In the genomic region with DNA sequence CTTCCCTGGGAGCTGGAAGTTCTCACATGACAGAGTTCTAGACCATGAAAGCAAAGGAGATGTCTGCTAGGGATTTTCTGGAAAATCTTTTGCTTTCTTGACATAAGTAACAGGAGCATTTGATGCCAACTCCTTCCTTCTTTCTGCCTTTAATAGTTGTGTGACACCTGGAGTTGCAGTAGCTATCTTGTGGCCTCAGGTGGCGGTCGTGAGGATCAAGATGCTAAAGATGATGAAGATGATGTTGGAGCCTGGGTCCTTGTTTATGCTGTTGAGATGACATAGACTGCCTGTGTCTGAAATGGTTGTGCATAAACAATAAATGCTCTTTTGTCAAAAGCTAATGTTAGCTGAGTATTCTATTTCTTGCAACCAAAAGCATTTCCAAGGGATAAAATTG, we compare ENCODE assay signal across 1 cellular context.
TF ChIP-seq lines count a peak whose summit lies in the region.

No MANE protein-coding gene starts in this region.

TF ChIP-seq in GM23338, 12 proteins besides CTCF, POLR2A, EP300 and RAD21 (continued from another document):
- TF ChIP-seq, protein P1, sequence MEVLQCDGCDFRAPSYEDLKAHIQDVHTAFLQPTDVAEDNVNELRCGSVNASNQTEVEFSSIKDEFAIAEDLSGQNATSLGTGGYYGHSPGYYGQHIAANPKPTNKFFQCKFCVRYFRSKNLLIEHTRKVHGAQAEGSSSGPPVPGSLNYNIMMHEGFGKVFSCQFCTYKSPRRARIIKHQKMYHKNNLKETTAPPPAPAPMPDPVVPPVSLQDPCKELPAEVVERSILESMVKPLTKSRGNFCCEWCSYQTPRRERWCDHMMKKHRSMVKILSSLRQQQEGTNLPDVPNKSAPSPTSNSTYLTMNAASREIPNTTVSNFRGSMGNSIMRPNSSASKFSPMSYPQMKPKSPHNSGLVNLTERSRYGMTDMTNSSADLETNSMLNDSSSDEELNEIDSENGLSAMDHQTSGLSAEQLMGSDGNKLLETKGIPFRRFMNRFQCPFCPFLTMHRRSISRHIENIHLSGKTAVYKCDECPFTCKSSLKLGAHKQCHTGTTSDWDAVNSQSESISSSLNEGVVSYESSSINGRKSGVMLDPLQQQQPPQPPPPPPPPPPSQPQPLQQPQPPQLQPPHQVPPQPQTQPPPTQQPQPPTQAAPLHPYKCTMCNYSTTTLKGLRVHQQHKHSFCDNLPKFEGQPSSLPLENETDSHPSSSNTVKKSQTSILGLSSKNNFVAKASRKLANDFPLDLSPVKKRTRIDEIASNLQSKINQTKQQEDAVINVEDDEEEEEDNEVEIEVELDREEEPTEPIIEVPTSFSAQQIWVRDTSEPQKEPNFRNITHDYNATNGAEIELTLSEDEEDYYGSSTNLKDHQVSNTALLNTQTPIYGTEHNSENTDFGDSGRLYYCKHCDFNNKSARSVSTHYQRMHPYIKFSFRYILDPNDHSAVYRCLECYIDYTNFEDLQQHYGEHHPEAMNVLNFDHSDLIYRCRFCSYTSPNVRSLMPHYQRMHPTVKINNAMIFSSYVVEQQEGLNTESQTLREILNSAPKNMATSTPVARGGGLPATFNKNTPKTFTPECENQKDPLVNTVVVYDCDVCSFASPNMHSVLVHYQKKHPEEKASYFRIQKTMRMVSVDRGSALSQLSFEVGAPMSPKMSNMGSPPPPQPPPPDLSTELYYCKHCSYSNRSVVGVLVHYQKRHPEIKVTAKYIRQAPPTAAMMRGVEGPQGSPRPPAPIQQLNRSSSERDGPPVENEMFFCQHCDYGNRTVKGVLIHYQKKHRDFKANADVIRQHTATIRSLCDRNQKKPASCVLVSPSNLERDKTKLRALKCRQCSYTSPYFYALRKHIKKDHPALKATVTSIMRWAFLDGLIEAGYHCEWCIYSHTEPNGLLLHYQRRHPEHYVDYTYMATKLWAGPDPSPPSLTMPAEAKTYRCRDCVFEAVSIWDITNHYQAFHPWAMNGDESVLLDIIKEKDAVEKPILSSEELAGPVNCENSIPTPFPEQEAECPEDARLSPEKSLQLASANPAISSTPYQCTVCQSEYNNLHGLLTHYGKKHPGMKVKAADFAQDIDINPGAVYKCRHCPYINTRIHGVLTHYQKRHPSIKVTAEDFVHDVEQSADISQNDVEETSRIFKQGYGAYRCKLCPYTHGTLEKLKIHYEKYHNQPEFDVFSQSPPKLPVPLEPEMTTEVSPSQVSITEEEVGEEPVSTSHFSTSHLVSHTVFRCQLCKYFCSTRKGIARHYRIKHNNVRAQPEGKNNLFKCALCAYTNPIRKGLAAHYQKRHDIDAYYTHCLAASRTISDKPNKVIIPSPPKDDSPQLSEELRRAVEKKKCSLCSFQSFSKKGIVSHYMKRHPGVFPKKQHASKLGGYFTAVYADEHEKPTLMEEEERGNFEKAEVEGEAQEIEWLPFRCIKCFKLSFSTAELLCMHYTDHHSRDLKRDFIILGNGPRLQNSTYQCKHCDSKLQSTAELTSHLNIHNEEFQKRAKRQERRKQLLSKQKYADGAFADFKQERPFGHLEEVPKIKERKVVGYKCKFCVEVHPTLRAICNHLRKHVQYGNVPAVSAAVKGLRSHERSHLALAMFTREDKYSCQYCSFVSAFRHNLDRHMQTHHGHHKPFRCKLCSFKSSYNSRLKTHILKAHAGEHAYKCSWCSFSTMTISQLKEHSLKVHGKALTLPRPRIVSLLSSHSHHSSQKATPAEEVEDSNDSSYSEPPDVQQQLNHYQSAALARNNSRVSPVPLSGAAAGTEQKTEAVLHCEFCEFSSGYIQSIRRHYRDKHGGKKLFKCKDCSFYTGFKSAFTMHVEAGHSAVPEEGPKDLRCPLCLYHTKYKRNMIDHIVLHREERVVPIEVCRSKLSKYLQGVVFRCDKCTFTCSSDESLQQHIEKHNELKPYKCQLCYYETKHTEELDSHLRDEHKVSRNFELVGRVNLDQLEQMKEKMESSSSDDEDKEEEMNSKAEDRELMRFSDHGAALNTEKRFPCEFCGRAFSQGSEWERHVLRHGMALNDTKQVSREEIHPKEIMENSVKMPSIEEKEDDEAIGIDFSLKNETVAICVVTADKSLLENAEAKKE (CRISPR knock-in tag; IDR thresholded peaks at IDR 0.05), result no peak
- TF ChIP-seq, protein P2, sequence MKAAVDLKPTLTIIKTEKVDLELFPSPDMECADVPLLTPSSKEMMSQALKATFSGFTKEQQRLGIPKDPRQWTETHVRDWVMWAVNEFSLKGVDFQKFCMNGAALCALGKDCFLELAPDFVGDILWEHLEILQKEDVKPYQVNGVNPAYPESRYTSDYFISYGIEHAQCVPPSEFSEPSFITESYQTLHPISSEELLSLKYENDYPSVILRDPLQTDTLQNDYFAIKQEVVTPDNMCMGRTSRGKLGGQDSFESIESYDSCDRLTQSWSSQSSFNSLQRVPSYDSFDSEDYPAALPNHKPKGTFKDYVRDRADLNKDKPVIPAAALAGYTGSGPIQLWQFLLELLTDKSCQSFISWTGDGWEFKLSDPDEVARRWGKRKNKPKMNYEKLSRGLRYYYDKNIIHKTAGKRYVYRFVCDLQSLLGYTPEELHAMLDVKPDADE (IDR thresholded peaks at IDR 0.05), result no peak
- TF ChIP-seq EZH2phosphoT487 (IDR thresholded peaks at IDR 0.05; ENCODE audit: unreplicated experiment) (no peak), CREB1 (CRISPR knock-in tag; IDR thresholded peaks at IDR 0.05; ENCODE audit: low read depth) (no peak), STAT1 (IDR thresholded peaks at IDR 0.05; ENCODE audit: unreplicated experiment) (no peak), NANOG (IDR thresholded peaks at IDR 0.05; ENCODE audit: borderline replicate concordance) (no peak), ZNF114 (CRISPR knock-in tag; IDR thresholded peaks at IDR 0.05) (no peak), POLR2AphosphoS5 (IDR thresholded peaks at IDR 0.05; ENCODE audit: low read depth) (no peak)
- TF ChIP-seq, protein P3, sequence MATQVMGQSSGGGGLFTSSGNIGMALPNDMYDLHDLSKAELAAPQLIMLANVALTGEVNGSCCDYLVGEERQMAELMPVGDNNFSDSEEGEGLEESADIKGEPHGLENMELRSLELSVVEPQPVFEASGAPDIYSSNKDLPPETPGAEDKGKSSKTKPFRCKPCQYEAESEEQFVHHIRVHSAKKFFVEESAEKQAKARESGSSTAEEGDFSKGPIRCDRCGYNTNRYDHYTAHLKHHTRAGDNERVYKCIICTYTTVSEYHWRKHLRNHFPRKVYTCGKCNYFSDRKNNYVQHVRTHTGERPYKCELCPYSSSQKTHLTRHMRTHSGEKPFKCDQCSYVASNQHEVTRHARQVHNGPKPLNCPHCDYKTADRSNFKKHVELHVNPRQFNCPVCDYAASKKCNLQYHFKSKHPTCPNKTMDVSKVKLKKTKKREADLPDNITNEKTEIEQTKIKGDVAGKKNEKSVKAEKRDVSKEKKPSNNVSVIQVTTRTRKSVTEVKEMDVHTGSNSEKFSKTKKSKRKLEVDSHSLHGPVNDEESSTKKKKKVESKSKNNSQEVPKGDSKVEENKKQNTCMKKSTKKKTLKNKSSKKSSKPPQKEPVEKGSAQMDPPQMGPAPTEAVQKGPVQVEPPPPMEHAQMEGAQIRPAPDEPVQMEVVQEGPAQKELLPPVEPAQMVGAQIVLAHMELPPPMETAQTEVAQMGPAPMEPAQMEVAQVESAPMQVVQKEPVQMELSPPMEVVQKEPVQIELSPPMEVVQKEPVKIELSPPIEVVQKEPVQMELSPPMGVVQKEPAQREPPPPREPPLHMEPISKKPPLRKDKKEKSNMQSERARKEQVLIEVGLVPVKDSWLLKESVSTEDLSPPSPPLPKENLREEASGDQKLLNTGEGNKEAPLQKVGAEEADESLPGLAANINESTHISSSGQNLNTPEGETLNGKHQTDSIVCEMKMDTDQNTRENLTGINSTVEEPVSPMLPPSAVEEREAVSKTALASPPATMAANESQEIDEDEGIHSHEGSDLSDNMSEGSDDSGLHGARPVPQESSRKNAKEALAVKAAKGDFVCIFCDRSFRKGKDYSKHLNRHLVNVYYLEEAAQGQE (IDR thresholded peaks at IDR 0.05; ENCODE audit: unreplicated experiment), result no peak
TF ChIP-seq in GM23338: peak in this region for 0.
